Comparison of ENCODE assay signal across 8 cellular contexts in the genomic region with DNA sequence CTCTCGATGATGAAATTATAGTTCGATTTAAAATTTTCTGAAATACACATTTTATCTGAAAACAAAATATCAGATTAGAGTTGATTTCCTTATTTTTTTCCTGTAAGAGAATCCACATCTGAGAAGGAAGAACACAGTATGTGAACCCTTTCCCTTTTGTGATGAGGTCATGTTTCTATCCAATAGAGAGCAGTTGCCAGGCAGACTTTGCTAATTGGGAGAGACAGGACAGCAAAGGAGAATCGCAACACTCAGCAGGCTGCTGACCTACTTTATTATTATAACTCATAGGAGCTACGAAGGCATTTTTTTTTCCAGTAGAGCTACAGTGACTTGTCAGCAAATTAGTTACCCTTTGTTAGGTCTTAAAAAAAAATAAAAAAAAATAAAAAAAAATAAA.
DNase-seq lines count a peak whose midpoint lies in the region; ATAC-seq and TF ChIP-seq lines count a peak whose summit lies in the region.

No MANE protein-coding gene starts in this region.

- no peak for TF ChIP-seq CTCF in endothelial cell (IDR thresholded peaks at IDR 0.05; ENCODE audit: unreplicated experiment)

- no peak overlapping the region for H3K4me3 Mint-ChIP-seq in endothelial cell (ENCODE audit: unreplicated experiment)
- H3K4me3 Mint-ChIP-seq in stimulated activated effector memory CD8-positive, alpha-beta T cell treated with anti-CD3 and anti-CD28 coated beads, Interleukin-12 subunit alpha, Interleukin-12 subunit beta, amount 100 ng/mL, for 72 hours = no peak overlapping the region

- DNase-seq in NCI-H2081 (lab: John Stamatoyannopoulos, UW) (peak; percentile 61 to 63), NCI-H2081 treated with DMSO at 0.1 percent for 48 hours (lab: John Stamatoyannopoulos, UW) (no peak), NCI-H2029 treated with DMSO at 0.1 percent for 48 hours (lab: John Stamatoyannopoulos, UW) (peak; percentile 57), endothelial cell (ENCODE audit: low spot score) (peak; percentile 11), renal cortical epithelial cell (ENCODE audit: low read depth) (peak; percentile 62), germinal center (ENCODE audit: low spot score) (no peak)
- no peak for DNase-seq in stimulated activated effector memory CD8-positive, alpha-beta T cell treated with anti-CD3 and anti-CD28 coated beads, Interleukin-12 subunit alpha, Interleukin-12 subunit beta, amount 100 ng/mL, for 72 hours (ENCODE audit: low spot score in 2 of 2)

- no peak overlapping the region for H3K27ac Mint-ChIP-seq in endothelial cell (ENCODE audit: unreplicated experiment)
- H3K27ac Mint-ChIP-seq in stimulated activated effector memory CD8-positive, alpha-beta T cell treated with anti-CD3 and anti-CD28 coated beads, Interleukin-12 subunit alpha, Interleukin-12 subunit beta, amount 100 ng/mL, for 72 hours = no peak overlapping the region

- no peaks in the 10 kb centered on the region for H3K9me3 Mint-ChIP-seq in endothelial cell (ENCODE audit: unreplicated experiment)
- H3K9me3 Mint-ChIP-seq in stimulated activated effector memory CD8-positive, alpha-beta T cell treated with anti-CD3 and anti-CD28 coated beads, Interleukin-12 subunit alpha, Interleukin-12 subunit beta, amount 100 ng/mL, for 72 hours = peaks cover 12% of the 10 kb centered on the region

- H3K4me1 Mint-ChIP-seq in endothelial cell (ENCODE audit: unreplicated experiment) = no peaks in the 10 kb centered on the region
- H3K4me1 Mint-ChIP-seq in stimulated activated effector memory CD8-positive, alpha-beta T cell treated with anti-CD3 and anti-CD28 coated beads, Interleukin-12 subunit alpha, Interleukin-12 subunit beta, amount 100 ng/mL, for 72 hours = no peaks in the 10 kb centered on the region

- no peak for TF ChIP-seq POLR2A in GM18505 (IDR thresholded peaks at IDR 0.05; ENCODE audit: borderline replicate concordance, extremely low read depth, insufficient read depth, insufficient read length)

- H3K36me3 Mint-ChIP-seq in endothelial cell (ENCODE audit: low read depth, unreplicated experiment) = no peaks in the 10 kb centered on the region
- H3K36me3 Mint-ChIP-seq in stimulated activated effector memory CD8-positive, alpha-beta T cell treated with anti-CD3 and anti-CD28 coated beads, Interleukin-12 subunit alpha, Interleukin-12 subunit beta, amount 100 ng/mL, for 72 hours = no peaks in the 10 kb centered on the region

- H3K27me3 Mint-ChIP-seq in endothelial cell (ENCODE audit: unreplicated experiment) = no peaks in the 10 kb centered on the region

- no peak for ATAC-seq in stimulated activated effector memory CD8-positive, alpha-beta T cell treated with anti-CD3 and anti-CD28 coated beads, Interleukin-12 subunit alpha, Interleukin-12 subunit beta, amount 100 ng/mL, for 72 hours
- no peak for ATAC-seq in GM18505 (IDR thresholded peaks at IDR 0.05; ENCODE audit: unreplicated experiment)

Comparison
In these comparisons a context has a peak if more than half of its experiments do, and no peak if none do; other contexts are left out.
1. DNase-seq: peak in NCI-H2081 (2 of 2), NCI-H2029 treated with DMSO at 0.1 percent for 48 hours (single experiment), endothelial cell (single experiment) and renal cortical epithelial cell (single experiment); none in NCI-H2081 treated with DMSO at 0.1 percent for 48 hours (single experiment), stimulated activated effector memory CD8-positive, alpha-beta T cell treated with anti-CD3 and anti-CD28 coated beads, Interleukin-12 subunit alpha, Interleukin-12 subunit beta, amount 100 ng/mL, for 72 hours (0 of 2) and germinal center (single experiment).